ENCODE assay signal across 1 cellular context in genomic region chr18:77366725-77367641, GRCh38.
TF ChIP-seq lines count a peak whose summit lies in the region.

No MANE protein-coding gene starts in this region.

TF ChIP-seq in HepG2, 621 proteins besides CTCF, POLR2A, EP300 and RAD21 (continued from another document and continues in another):
- TF ChIP-seq, protein P1, sequence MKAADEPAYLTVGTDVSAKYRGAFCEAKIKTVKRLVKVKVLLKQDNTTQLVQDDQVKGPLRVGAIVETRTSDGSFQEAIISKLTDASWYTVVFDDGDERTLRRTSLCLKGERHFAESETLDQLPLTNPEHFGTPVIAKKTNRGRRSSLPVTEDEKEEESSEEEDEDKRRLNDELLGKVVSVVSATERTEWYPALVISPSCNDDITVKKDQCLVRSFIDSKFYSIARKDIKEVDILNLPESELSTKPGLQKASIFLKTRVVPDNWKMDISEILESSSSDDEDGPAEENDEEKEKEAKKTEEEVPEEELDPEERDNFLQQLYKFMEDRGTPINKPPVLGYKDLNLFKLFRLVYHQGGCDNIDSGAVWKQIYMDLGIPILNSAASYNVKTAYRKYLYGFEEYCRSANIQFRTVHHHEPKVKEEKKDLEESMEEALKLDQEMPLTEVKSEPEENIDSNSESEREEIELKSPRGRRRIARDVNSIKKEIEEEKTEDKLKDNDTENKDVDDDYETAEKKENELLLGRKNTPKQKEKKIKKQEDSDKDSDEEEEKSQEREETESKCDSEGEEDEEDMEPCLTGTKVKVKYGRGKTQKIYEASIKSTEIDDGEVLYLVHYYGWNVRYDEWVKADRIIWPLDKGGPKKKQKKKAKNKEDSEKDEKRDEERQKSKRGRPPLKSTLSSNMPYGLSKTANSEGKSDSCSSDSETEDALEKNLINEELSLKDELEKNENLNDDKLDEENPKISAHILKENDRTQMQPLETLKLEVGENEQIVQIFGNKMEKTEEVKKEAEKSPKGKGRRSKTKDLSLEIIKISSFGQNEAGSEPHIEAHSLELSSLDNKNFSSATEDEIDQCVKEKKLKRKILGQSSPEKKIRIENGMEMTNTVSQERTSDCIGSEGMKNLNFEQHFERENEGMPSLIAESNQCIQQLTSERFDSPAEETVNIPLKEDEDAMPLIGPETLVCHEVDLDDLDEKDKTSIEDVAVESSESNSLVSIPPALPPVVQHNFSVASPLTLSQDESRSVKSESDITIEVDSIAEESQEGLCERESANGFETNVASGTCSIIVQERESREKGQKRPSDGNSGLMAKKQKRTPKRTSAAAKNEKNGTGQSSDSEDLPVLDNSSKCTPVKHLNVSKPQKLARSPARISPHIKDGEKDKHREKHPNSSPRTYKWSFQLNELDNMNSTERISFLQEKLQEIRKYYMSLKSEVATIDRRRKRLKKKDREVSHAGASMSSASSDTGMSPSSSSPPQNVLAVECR (CRISPR knock-in tag; IDR thresholded peaks at IDR 0.05; ENCODE audit: borderline replicate concordance) = peak; percentile 45; the same call in 1 of the 2 replicates
- TF ChIP-seq MXD4 (CRISPR knock-in tag; IDR thresholded peaks at IDR 0.05) = no peak; the same call in 1 of the 2 replicates
- no peak for TF ChIP-seq POLR2G (IDR thresholded peaks at IDR 0.05; ENCODE audit: low read depth, low read length)
- TF ChIP-seq POLR2AphosphoS2 (IDR thresholded peaks at IDR 0.05; ENCODE audit: low read depth, low read length) = no peak
- TF ChIP-seq, protein P2, sequence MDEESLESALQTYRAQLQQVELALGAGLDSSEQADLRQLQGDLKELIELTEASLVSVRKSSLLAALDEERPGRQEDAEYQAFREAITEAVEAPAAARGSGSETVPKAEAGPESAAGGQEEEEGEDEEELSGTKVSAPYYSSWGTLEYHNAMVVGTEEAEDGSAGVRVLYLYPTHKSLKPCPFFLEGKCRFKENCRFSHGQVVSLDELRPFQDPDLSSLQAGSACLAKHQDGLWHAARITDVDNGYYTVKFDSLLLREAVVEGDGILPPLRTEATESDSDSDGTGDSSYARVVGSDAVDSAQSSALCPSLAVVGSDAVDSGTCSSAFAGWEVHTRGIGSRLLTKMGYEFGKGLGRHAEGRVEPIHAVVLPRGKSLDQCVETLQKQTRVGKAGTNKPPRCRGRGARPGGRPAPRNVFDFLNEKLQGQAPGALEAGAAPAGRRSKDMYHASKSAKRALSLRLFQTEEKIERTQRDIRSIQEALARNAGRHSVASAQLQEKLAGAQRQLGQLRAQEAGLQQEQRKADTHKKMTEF (CRISPR knock-in tag; IDR thresholded peaks at IDR 0.05) = peak; percentile 59
- no peak for TF ChIP-seq ZNF207 (IDR thresholded peaks at IDR 0.05; ENCODE audit: borderline replicate concordance)
- peak; percentile 32; the same call in 1 of the 2 replicates for TF ChIP-seq HOMEZ (CRISPR knock-in tag; IDR thresholded peaks at IDR 0.05; ENCODE audit: low read depth)
- TF ChIP-seq DRAP1 (CRISPR knock-in tag; IDR thresholded peaks at IDR 0.05) = no peak
- TF ChIP-seq SETDB1 (CRISPR knock-in tag; IDR thresholded peaks at IDR 0.05; ENCODE audit: borderline replicate concordance) = no peak
- TF ChIP-seq PRDM4 (CRISPR knock-in tag; IDR thresholded peaks at IDR 0.05; ENCODE audit: borderline replicate concordance) = no peak
- TF ChIP-seq CBFB (CRISPR knock-in tag; IDR thresholded peaks at IDR 0.05) = no peak
- TF ChIP-seq JUND (CRISPR knock-in tag; IDR thresholded peaks at IDR 0.05) = no peak
- TF ChIP-seq GZF1 (CRISPR knock-in tag; IDR thresholded peaks at IDR 0.05) = no peak
- TF ChIP-seq ZNF7 (CRISPR knock-in tag; IDR thresholded peaks at IDR 0.05) = no peak
- no peak for TF ChIP-seq ZNF770 (CRISPR knock-in tag; IDR thresholded peaks at IDR 0.05)
- no peak for TF ChIP-seq GLMP (CRISPR knock-in tag; IDR thresholded peaks at IDR 0.05; ENCODE audit: borderline replicate concordance)
- TF ChIP-seq ZNF264 (CRISPR knock-in tag; IDR thresholded peaks at IDR 0.05) = no peak
- TF ChIP-seq, protein P3, sequence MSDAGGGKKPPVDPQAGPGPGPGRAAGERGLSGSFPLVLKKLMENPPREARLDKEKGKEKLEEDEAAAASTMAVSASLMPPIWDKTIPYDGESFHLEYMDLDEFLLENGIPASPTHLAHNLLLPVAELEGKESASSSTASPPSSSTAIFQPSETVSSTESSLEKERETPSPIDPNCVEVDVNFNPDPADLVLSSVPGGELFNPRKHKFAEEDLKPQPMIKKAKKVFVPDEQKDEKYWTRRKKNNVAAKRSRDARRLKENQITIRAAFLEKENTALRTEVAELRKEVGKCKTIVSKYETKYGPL (CRISPR knock-in tag; IDR thresholded peaks at IDR 0.05) = no peak
- no peak for TF ChIP-seq IKZF1 (IDR thresholded peaks at IDR 0.05)
- TF ChIP-seq ZNF792 (CRISPR knock-in tag; IDR thresholded peaks at IDR 0.05) = peak; percentile 79; the same call in 1 of the 2 replicates
- no peak for TF ChIP-seq ZBTB1 (CRISPR knock-in tag; IDR thresholded peaks at IDR 0.05; ENCODE audit: borderline replicate concordance)
- no peak for TF ChIP-seq HOXA9 (CRISPR knock-in tag; IDR thresholded peaks at IDR 0.05; ENCODE audit: borderline replicate concordance)
- TF ChIP-seq ZFP41 (CRISPR knock-in tag; IDR thresholded peaks at IDR 0.05; ENCODE audit: borderline replicate concordance) = no peak; the same call in 1 of the 2 replicates
- TF ChIP-seq, protein P4, sequence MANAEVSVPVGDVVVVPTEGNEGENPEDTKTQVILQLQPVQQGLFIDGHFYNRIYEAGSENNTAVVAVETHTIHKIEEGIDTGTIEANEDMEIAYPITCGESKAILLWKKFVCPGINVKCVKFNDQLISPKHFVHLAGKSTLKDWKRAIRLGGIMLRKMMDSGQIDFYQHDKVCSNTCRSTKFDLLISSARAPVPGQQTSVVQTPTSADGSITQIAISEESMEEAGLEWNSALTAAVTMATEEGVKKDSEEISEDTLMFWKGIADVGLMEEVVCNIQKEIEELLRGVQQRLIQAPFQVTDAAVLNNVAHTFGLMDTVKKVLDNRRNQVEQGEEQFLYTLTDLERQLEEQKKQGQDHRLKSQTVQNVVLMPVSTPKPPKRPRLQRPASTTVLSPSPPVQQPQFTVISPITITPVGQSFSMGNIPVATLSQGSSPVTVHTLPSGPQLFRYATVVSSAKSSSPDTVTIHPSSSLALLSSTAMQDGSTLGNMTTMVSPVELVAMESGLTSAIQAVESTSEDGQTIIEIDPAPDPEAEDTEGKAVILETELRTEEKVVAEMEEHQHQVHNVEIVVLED (CRISPR knock-in tag; IDR thresholded peaks at IDR 0.05; ENCODE audit: borderline replicate concordance) = no peak
- TF ChIP-seq MED1 (CRISPR knock-in tag; IDR thresholded peaks at IDR 0.05) = 0 out of 2 replicates have a peak, but pooled peaks have one; percentile 28
- no peak for TF ChIP-seq THAP8 (CRISPR knock-in tag; IDR thresholded peaks at IDR 0.05; ENCODE audit: borderline replicate concordance)
- TF ChIP-seq ZMAT3 (CRISPR knock-in tag; conservative IDR thresholded peaks at IDR 0.05) = no peak
- TF ChIP-seq ATRX (CRISPR knock-in tag; IDR thresholded peaks at IDR 0.05; ENCODE audit: borderline replicate concordance) = no peak
- TF ChIP-seq FOSL2 (CRISPR knock-in tag; IDR thresholded peaks at IDR 0.05) = peak; percentile 75
- no peak for TF ChIP-seq ZSCAN22 (CRISPR knock-in tag; IDR thresholded peaks at IDR 0.05)
- 0 out of 2 replicates have a peak, but pooled peaks have one; percentile 34 for TF ChIP-seq BHLHE40 (IDR thresholded peaks at IDR 0.05; ENCODE audit: low read length)
- TF ChIP-seq ZNF205 (CRISPR knock-in tag; IDR thresholded peaks at IDR 0.05) = no peak
- no peak for TF ChIP-seq NAIF1 (CRISPR knock-in tag; IDR thresholded peaks at IDR 0.05; ENCODE audit: borderline replicate concordance)
- peak; percentile 72 for TF ChIP-seq MEIS2 (CRISPR knock-in tag; IDR thresholded peaks at IDR 0.05)
- TF ChIP-seq EED (CRISPR knock-in tag; IDR thresholded peaks at IDR 0.05) = no peak
- peak; percentile 73 for TF ChIP-seq BCL6 (CRISPR knock-in tag; IDR thresholded peaks at IDR 0.05)
- TF ChIP-seq TIGD3 (CRISPR knock-in tag; IDR thresholded peaks at IDR 0.05; ENCODE audit: borderline replicate concordance) = no peak
- no peak for TF ChIP-seq TSC22D2 (CRISPR knock-in tag; IDR thresholded peaks at IDR 0.05; ENCODE audit: borderline replicate concordance)
- no peak for TF ChIP-seq RFX5 (IDR thresholded peaks at IDR 0.05; ENCODE audit: low read depth, low read length)
- no peak for TF ChIP-seq ZNF547 (CRISPR knock-in tag; IDR thresholded peaks at IDR 0.05)
- no peak for TF ChIP-seq FLYWCH1 (CRISPR knock-in tag; IDR thresholded peaks at IDR 0.05)
- no peak for TF ChIP-seq ZNF713 (CRISPR knock-in tag; IDR thresholded peaks at IDR 0.05)
- no peak for TF ChIP-seq ZNF44 (CRISPR knock-in tag; IDR thresholded peaks at IDR 0.05)
- no peak for TF ChIP-seq ZNF432 (CRISPR knock-in tag; IDR thresholded peaks at IDR 0.05; ENCODE audit: borderline replicate concordance)
- TF ChIP-seq ZNF615 (CRISPR knock-in tag; IDR thresholded peaks at IDR 0.05; ENCODE audit: borderline replicate concordance) = no peak
- no peak for TF ChIP-seq ZNF263 (CRISPR knock-in tag; IDR thresholded peaks at IDR 0.05)
- no peak for TF ChIP-seq CENPX (CRISPR knock-in tag; IDR thresholded peaks at IDR 0.05)
- TF ChIP-seq NR3C1 (CRISPR knock-in tag; IDR thresholded peaks at IDR 0.05) = no peak
- no peak for TF ChIP-seq NFATC3 (CRISPR knock-in tag; IDR thresholded peaks at IDR 0.05)
- peak; percentile 87 for TF ChIP-seq SALL1 (CRISPR knock-in tag; IDR thresholded peaks at IDR 0.05)
- TF ChIP-seq HMGA1 (CRISPR knock-in tag; conservative IDR thresholded peaks at IDR 0.05) = no peak
- peak; percentile 68; the same call in 1 of the 2 replicates for TF ChIP-seq NCOR1 (IDR thresholded peaks at IDR 0.05; ENCODE audit: borderline replicate concordance, low read length)
- TF ChIP-seq CHCHD3 (CRISPR knock-in tag; IDR thresholded peaks at IDR 0.05) = no peak
